28 cellular contexts compared by ENCODE assay signal in genomic region chr3:110533089-110533488, GRCh38.
DNase-seq lines count a peak whose midpoint lies in the region; ATAC-seq and TF ChIP-seq lines count a peak whose summit lies in the region.
"Had no signal": no experiment of that assay in that cellular context is flagged by ENCODE, and none has a peak within 500 bp of the region (broad histone marks: within the 10 kb centered on the region; RNA-seq: fewer than 3 reads in every experiment).

No MANE protein-coding gene starts in this region.

- H3K27me3 ChIP-seq in testis (no peaks in the 10 kb centered on the region), transverse colon (no peaks in the 10 kb centered on the region)
- H3K27me3 ChIP-seq: brain microvascular endothelial cell, neural progenitor cell, upper lobe of left lung had no signal

- CTCF ChIA-PET in WTC11 (lab: Charles Lee): no interaction called here

- H3K4me1 Mint-ChIP-seq in HFFc6 (ENCODE audit: low read depth): peaks cover 37% of the 10 kb centered on the region
- peaks cover 23% of the 10 kb centered on the region for H3K4me1 Mint-ChIP-seq in WTC11
- H3K4me1 Mint-ChIP-seq: CD4-positive, CD25-positive, alpha-beta regulatory T cell; neural progenitor cell; stimulated activated effector memory CD8-positive, alpha-beta T cell treated with anti-CD3 and anti-CD28 coated beads, Interleukin-12 subunit alpha, Interleukin-12 subunit beta, amount 100 ng/mL, for 72 hours had no signal

- H3K9me3 Mint-ChIP-seq in HFFc6 (no peaks in the 10 kb centered on the region; the same call in 1 of the 2 replicates), WTC11 (peaks cover 36% of the 10 kb centered on the region)
- H3K9me3 Mint-ChIP-seq: activated T-helper 1 cell treated with anti-CD3 and anti-CD28 coated beads, Interleukin-12 subunit alpha, Interleukin-12 subunit beta, Interleukin-2, Interleukin-4 antibody, amounts not matched to agents 30 ng/mL and 10 ng/mL and 1 ng/mL, durations not matched to agents 14 hours and 24 hours and 36 hours; stimulated activated effector memory CD8-positive, alpha-beta T cell treated with anti-CD3 and anti-CD28 coated beads, Interleukin-12 subunit alpha, Interleukin-12 subunit beta, amount 100 ng/mL, for 72 hours; T-helper 1 cell treated with Interleukin-12 subunit alpha and Interleukin-12 subunit beta and Interleukin-4 antibody, amounts not matched to agents 30 μg/mL and 1 μg/mL, for 36 hours had no signal

- no peaks in the 10 kb centered on the region for H3K4me1 ChIP-seq in testis
- H3K4me1 ChIP-seq in transverse colon: no peaks in the 10 kb centered on the region
- H3K4me1 ChIP-seq: neural progenitor cell, upper lobe of left lung had no signal

- in situ Hi-C loops in transverse colon (cut with MboI; ENCODE audit: low pct_ligation_motif_present in 1 of 4, low pct_unique_long_range_greater_than_20kb in 1 of 4, low sequenced_read_pairs in 3 of 4): no loop called here

- H3K4me3 Mint-ChIP-seq in HFFc6 (no peak overlapping the region), WTC11 (no peak overlapping the region)
- H3K4me3 Mint-ChIP-seq: activated T-helper 1 cell treated with anti-CD3 and anti-CD28 coated beads, Interleukin-12 subunit alpha, Interleukin-12 subunit beta, Interleukin-2, Interleukin-4 antibody, amounts not matched to agents 30 ng/mL and 10 ng/mL and 1 ng/mL, durations not matched to agents 14 hours and 24 hours and 36 hours; CD4-positive, CD25-positive, alpha-beta regulatory T cell; neural progenitor cell; stimulated activated effector memory CD8-positive, alpha-beta T cell treated with anti-CD3 and anti-CD28 coated beads, Interleukin-12 subunit alpha, Interleukin-12 subunit beta, amount 100 ng/mL, for 72 hours; T-helper 1 cell treated with Interleukin-12 subunit alpha and Interleukin-12 subunit beta and Interleukin-4 antibody, amounts not matched to agents 30 μg/mL and 1 μg/mL, for 36 hours had no signal

- H3K36me3 ChIP-seq in testis (ENCODE audit: low read depth, missing control alignments) (no peaks in the 10 kb centered on the region), transverse colon (no peaks in the 10 kb centered on the region)
- H3K36me3 ChIP-seq: brain microvascular endothelial cell, neural progenitor cell, upper lobe of left lung had no signal

- H3K4me3 ChIP-seq in epithelial cell of esophagus (ENCODE audit: low read length): no peak overlapping the region
- no peak overlapping the region for H3K4me3 ChIP-seq in testis
- no peak overlapping the region for H3K4me3 ChIP-seq in transverse colon
- H3K4me3 ChIP-seq: neural progenitor cell, upper lobe of left lung had no signal

- DNase-seq in HFFc6 (peak; percentile 30), epithelial cell of esophagus (ENCODE audit: low read depth) (peak; percentile 6), left lobe of liver (ENCODE audit: low spot score) (peak; percentile 57), testis (peak; percentile 16), transverse colon (no peak), WTC11 (ENCODE audit: low spot score) (no peak)
- DNase-seq: activated CD4-positive, alpha-beta T cell treated with anti-CD3 and anti-CD28 coated beads, Interleukin-2, amount 50 U/mL, for 48 hours; activated naive CD4-positive, alpha-beta T cell treated with Interleukin-2 at 50 U/mL for 16 hours; amniotic stem cell; brain microvascular endothelial cell; CD4-positive, CD25-positive, alpha-beta regulatory T cell; DMS79 treated with DMSO at 0.1 percent for 48 hours; GF-D8; Karpas-422; NCI-H1417; NCI-H2081; NCI-H526 treated with DMSO at 0.1 percent for 48 hours; Right ventricle myocardium superior; upper lobe of left lung had no signal

- TF ChIP-seq CTCF in HFFc6 (IDR thresholded peaks at IDR 0.05): no peak
- no peak for TF ChIP-seq CTCF in epithelial cell of esophagus (IDR thresholded peaks at IDR 0.05; ENCODE audit: insufficient read depth, low read depth, low read length, missing control alignments)
- TF ChIP-seq CTCF in testis (IDR thresholded peaks at IDR 0.05): no peak
- TF ChIP-seq CTCF in transverse colon (IDR thresholded peaks at IDR 0.05): no peak
- no peak for TF ChIP-seq CTCF in WTC11 (IDR thresholded peaks at IDR 0.05)

- POLR2A ChIA-PET in WTC11 (lab: Charles Lee): interaction anchor here (0.6 kb wide), 1 partner anchor 545 kb away, joined by 3 read pairs; no protein-coding TSS in a partner anchor

- H3K27ac ChIP-seq in testis (no peak overlapping the region), transverse colon (no peak overlapping the region)
- H3K27ac ChIP-seq: brain microvascular endothelial cell, neural progenitor cell, upper lobe of left lung had no signal

- H3K27ac Mint-ChIP-seq in HFFc6 (no peak overlapping the region; the same call in 1 of the 2 replicates), WTC11 (no peak overlapping the region)
- H3K27ac Mint-ChIP-seq: activated T-helper 1 cell treated with anti-CD3 and anti-CD28 coated beads, Interleukin-12 subunit alpha, Interleukin-12 subunit beta, Interleukin-2, Interleukin-4 antibody, amounts not matched to agents 30 ng/mL and 10 ng/mL and 1 ng/mL, durations not matched to agents 14 hours and 24 hours and 36 hours; CD4-positive, CD25-positive, alpha-beta regulatory T cell; neural progenitor cell; stimulated activated effector memory CD8-positive, alpha-beta T cell treated with anti-CD3 and anti-CD28 coated beads, Interleukin-12 subunit alpha, Interleukin-12 subunit beta, amount 100 ng/mL, for 72 hours; T-helper 1 cell treated with Interleukin-12 subunit alpha and Interleukin-12 subunit beta and Interleukin-4 antibody, amounts not matched to agents 30 μg/mL and 1 μg/mL, for 36 hours had no signal

- H3K27me3 Mint-ChIP-seq in HFFc6 (ENCODE audit: insufficient read depth) (peaks cover 2% of the 10 kb centered on the region; the same call in 1 of the 2 replicates), WTC11 (ENCODE audit: low read depth) (no peaks in the 10 kb centered on the region)
- H3K27me3 Mint-ChIP-seq: CD4-positive, CD25-positive, alpha-beta regulatory T cell had no signal

- intact Hi-C loops in testis (cut with DNase I; ENCODE audit: low total_unique reads): no loop called here
- intact Hi-C loops in transverse colon (cut with DNase I; ENCODE audit: low total_unique reads): no loop called here

- TF ChIP-seq POLR2A in testis (IDR thresholded peaks at IDR 0.05): no peak
- no peak for TF ChIP-seq POLR2A in transverse colon (IDR thresholded peaks at IDR 0.05)

- TF ChIP-seq EP300 in transverse colon (IDR thresholded peaks at IDR 0.05; ENCODE audit: low read depth): no peak

- H3K9me3 ChIP-seq in testis (no peaks in the 10 kb centered on the region), transverse colon (no peaks in the 10 kb centered on the region)
- H3K9me3 ChIP-seq: upper lobe of left lung had no signal

- H3K36me3 Mint-ChIP-seq in HFFc6 (ENCODE audit: low read depth): peaks cover 15% of the 10 kb centered on the region
- H3K36me3 Mint-ChIP-seq in WTC11: peaks cover 12% of the 10 kb centered on the region
- H3K36me3 Mint-ChIP-seq: CD4-positive, CD25-positive, alpha-beta regulatory T cell; neural progenitor cell; stimulated activated effector memory CD8-positive, alpha-beta T cell treated with anti-CD3 and anti-CD28 coated beads, Interleukin-12 subunit alpha, Interleukin-12 subunit beta, amount 100 ng/mL, for 72 hours had no signal

- ATAC-seq in left lobe of liver: peak; percentile 93
- no peak for ATAC-seq in WTC11
- ATAC-seq in GM18511 (IDR thresholded peaks at IDR 0.05; ENCODE audit: unreplicated experiment): no peak
- ATAC-seq: activated CD4-positive, CD25-positive, alpha-beta regulatory T cell treated with anti-CD3 and anti-CD28 coated beads, Interleukin-2, amount 50 U/mL, for 24 hours; Panc1; sciatic nerve; SK-N-SH treated with all-trans-retinoic acid at 6 μM for 48 hours; stimulated activated effector memory CD8-positive, alpha-beta T cell treated with anti-CD3 and anti-CD28 coated beads, Interleukin-12 subunit alpha, Interleukin-12 subunit beta, amount 100 ng/mL, for 72 hours had no signal

TF ChIP-seq in WTC11, 78 proteins besides CTCF, POLR2A, EP300 and RAD21 (continues in another document):
- TF ChIP-seq MLX (CRISPR knock-in tag; IDR thresholded peaks at IDR 0.05) (no peak), SMAD3 (CRISPR knock-in tag; IDR thresholded peaks at IDR 0.05; ENCODE audit: borderline replicate concordance) (no peak), ZNF219 (CRISPR knock-in tag; IDR thresholded peaks at IDR 0.05; ENCODE audit: borderline replicate concordance) (no peak), TCF7 (CRISPR knock-in tag; IDR thresholded peaks at IDR 0.05; ENCODE audit: low read depth) (no peak), ZMAT4 (CRISPR knock-in tag; IDR thresholded peaks at IDR 0.05) (no peak), HMGA2 (CRISPR knock-in tag; IDR thresholded peaks at IDR 0.05) (no peak), MAX (CRISPR knock-in tag; IDR thresholded peaks at IDR 0.05) (no peak), SP1 (CRISPR knock-in tag; conservative IDR thresholded peaks at IDR 0.05) (no peak), NFYB (CRISPR knock-in tag; conservative IDR thresholded peaks at IDR 0.05; ENCODE audit: low read depth) (no peak)

Comparison
In these comparisons a context has a peak if more than half of its experiments do, and no peak if none do; other contexts are left out.
1. DNase-seq: peak in HFFc6 (single experiment), epithelial cell of esophagus (single experiment), left lobe of liver (single experiment) and testis (single experiment); none in transverse colon (single experiment) and WTC11 (single experiment).